Comparison of ENCODE assay signal across 16 cellular contexts in the genomic region with DNA sequence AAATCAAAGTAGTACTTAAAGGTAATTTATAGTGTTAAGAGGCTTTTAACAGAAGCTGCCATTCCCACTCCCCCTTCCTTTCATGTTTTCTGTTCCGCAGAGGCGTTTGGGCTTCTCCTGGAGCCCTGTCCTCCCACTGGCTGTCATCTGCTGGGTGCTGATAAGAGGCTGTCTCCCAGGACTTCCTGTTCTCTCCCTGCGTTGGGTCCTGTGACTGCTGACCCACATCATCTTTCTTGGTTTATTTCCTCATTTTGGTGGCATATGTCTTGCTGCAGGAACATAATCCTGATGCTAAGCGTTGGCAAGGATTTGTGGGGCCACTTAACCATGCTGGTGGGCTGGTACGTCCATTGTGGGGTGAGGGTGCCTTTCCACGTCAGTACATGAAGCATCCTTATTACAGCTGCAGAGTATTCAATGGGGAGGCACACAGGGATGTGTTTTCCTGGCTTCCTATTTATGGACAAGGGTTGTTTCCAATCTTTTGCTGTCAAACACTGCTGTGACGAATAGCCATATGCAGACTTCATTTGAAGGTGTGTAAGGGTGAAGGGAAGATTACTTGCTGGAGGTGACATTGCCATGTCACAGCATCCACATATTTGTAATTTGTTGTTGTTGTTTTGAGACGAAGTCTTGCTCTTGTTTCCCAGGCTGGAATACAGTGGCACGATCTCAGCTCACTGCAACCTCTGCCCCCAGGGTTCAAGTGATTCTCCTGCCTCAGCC. TPM values are rescaled to one million over a fixed set of nuclear protein-coding genes. Genes with fewer than 3 reads are reported as not detected.
DNase-seq lines count a peak whose midpoint lies in the region; ATAC-seq and TF ChIP-seq lines count a peak whose summit lies in the region.
"Had no signal": no experiment of that assay in that cellular context is flagged by ENCODE, and none has a peak within 500 bp of the region (broad histone marks: within the 10 kb centered on the region; RNA-seq: fewer than 3 reads in every experiment).

No MANE protein-coding gene starts in this region.

- H4K5ac ChIP-seq in IMR-90 (ENCODE audit: low read depth, low read length): no peak overlapping the region

- in situ Hi-C loops in IMR-90 (cut with MboI; ENCODE audit: low sequenced_read_pairs): no loop called here

- no peaks in the 10 kb centered on the region for H3K9me3 Mint-ChIP-seq in endodermal cell
- H3K9me3 Mint-ChIP-seq: CD4-positive, alpha-beta memory T cell; naive thymus-derived CD8-positive, alpha-beta T cell had no signal

- H3K18ac ChIP-seq in IMR-90 (ENCODE audit: low read depth, low read length) (no peak overlapping the region), neuronal stem cell (ENCODE audit: low read length) (no peak overlapping the region)

- H3K4me1 Mint-ChIP-seq in endodermal cell: no peaks in the 10 kb centered on the region

- H3K56ac ChIP-seq in IMR-90 (ENCODE audit: extremely low read depth, insufficient read depth, low read length): no peak overlapping the region

- TF ChIP-seq POLR2A in IMR-90 (IDR thresholded peaks at IDR 0.05; ENCODE audit: low read depth, low read length) (no peak), esophagus squamous epithelium (IDR thresholded peaks at IDR 0.05) (peak in 1 of 4 donors; percentile 16)

- ATAC-seq in IMR-90 (ENCODE audit: low read depth): no peak
- ATAC-seq: naive thymus-derived CD8-positive, alpha-beta T cell; Panc1 had no signal

- H2BK120ac ChIP-seq in IMR-90 (ENCODE audit: low read depth, low read length) (no peak overlapping the region), neuronal stem cell (ENCODE audit: low read depth, low read length) (no peak overlapping the region)

- H2BK5ac ChIP-seq in IMR-90 (ENCODE audit: low read depth, low read length, poor library complexity, severe bottlenecking) (no peak overlapping the region), neuronal stem cell (ENCODE audit: low read length) (no peak overlapping the region)

- H2AFZ ChIP-seq in IMR-90 (replicated peaks; ENCODE audit: low read length, poor library complexity) (peak overlapping the region; percentile 18), neuronal stem cell (ENCODE audit: low read length) (no peak overlapping the region)

- no TSS peak for BruUV-seq in IMR-90 (replicated peaks; lab: Mats Ljungman, UMichigan)

- no peak overlapping the region for H3K4me3 Mint-ChIP-seq in endodermal cell
- H3K4me3 Mint-ChIP-seq: CD4-positive, alpha-beta memory T cell had no signal

- TF ChIP-seq RAD21 in IMR-90 (IDR thresholded peaks at IDR 0.05; ENCODE audit: low read length): no peak

- H3K23ac ChIP-seq in IMR-90 (ENCODE audit: low read depth, low read length) (no peak overlapping the region), neuronal stem cell (ENCODE audit: low read depth, low read length, poor library complexity) (no peak overlapping the region)

- no peak overlapping the region for H3K9ac ChIP-seq in IMR-90 (ENCODE audit: low read depth, low read length)
- no peak overlapping the region for H3K9ac ChIP-seq in endodermal cell (ENCODE audit: extremely low read depth, low read length, poor library complexity, severe bottlenecking)
- H3K9ac ChIP-seq in neuronal stem cell (ENCODE audit: low read depth, low read length, poor library complexity): no peak overlapping the region

- H3K4me1 ChIP-seq in IMR-90 (ENCODE audit: control insufficient read depth, insufficient read depth, low read length) (no peaks in the 10 kb centered on the region; the same call in 1 of the 2 replicates), endodermal cell (ENCODE audit: control insufficient read depth, insufficient read depth, low read length) (no peaks in the 10 kb centered on the region), neuronal stem cell (ENCODE audit: control insufficient read depth in 2 of 2, insufficient read depth in 1 of 2, low read depth in 1 of 2, low read length in 2 of 2) (peaks cover 2 to 3% of the 10 kb centered on the region in 2 donors), esophagus squamous epithelium (peaks cover 5 to 18% (median 5%) of the 10 kb centered on the region in 3 donors)

- TF ChIP-seq CTCF in IMR-90 (conservative IDR thresholded peaks at IDR 0.05; ENCODE audit: low read depth, low read length) (no peak), endodermal cell (conservative IDR thresholded peaks at IDR 0.05) (no peak), esophagus squamous epithelium (IDR thresholded peaks at IDR 0.05) (no peak)

- H3K4ac ChIP-seq in IMR-90 (ENCODE audit: low read depth, low read length) (no peak overlapping the region), neuronal stem cell (ENCODE audit: low read length) (no peak overlapping the region)

- WGBS in IMR-90 (ENCODE audit: extremely low coverage in 2 of 2, insufficient read length in 1 of 2), 2 experiments: 60% methylated on average over 2 of the region's 9 CpGs; no CpG with 5 or more reads in 1 of the 2 experiments
- WGBS in endodermal cell (ENCODE audit: insufficient coverage in 1 of 2, insufficient read length in 1 of 2), 2 experiments: 83 to 91% methylated on average over 7 to 9 of the region's 9 CpGs
- no CpG with 5 or more reads among the region's 9 CpGs for WGBS in neuronal stem cell (ENCODE audit: extremely low coverage in 2 of 2, insufficient read length in 2 of 2, insufficient replicate concordance in 1 of 2), 2 donors
- WGBS in esophagus squamous epithelium, 2 donors: 66 to 73% methylated on average over 9 of the region's 9 CpGs

- H3K9me3 ChIP-seq in IMR-90 (ENCODE audit: control insufficient read depth, insufficient read depth, low read length): peaks cover 3% of the 10 kb centered on the region; the same call in 1 of the 2 replicates
- H3K9me3 ChIP-seq in endodermal cell (ENCODE audit: control insufficient read depth, low read length): no peaks in the 10 kb centered on the region
- peaks cover 0 to 3% of the 10 kb centered on the region in 2 donors for H3K9me3 ChIP-seq in neuronal stem cell (replicated peaks in 1 of 2; ENCODE audit: control insufficient read depth in 2 of 2, insufficient read depth in 1 of 2, low read depth in 1 of 2, low read length in 2 of 2)
- no peaks in the 10 kb centered on the region for H3K9me3 ChIP-seq in esophagus squamous epithelium
- H3K9me3 ChIP-seq: heart right ventricle had no signal

- H4K8ac ChIP-seq in IMR-90 (ENCODE audit: low read depth in 2 of 2, low read length in 2 of 2) (no peak overlapping the region), neuronal stem cell (ENCODE audit: low read depth, low read length) (no peak overlapping the region)

- H3K9me1 ChIP-seq in IMR-90 (ENCODE audit: insufficient read depth, low read length): no peaks in the 10 kb centered on the region

- no peak overlapping the region for H4K91ac ChIP-seq in IMR-90 (ENCODE audit: insufficient read depth, low read depth, low read length)
- no peak overlapping the region for H4K91ac ChIP-seq in neuronal stem cell (ENCODE audit: low read depth, low read length, poor library complexity)

- no peak overlapping the region for H3K27ac Mint-ChIP-seq in endodermal cell
- H3K27ac Mint-ChIP-seq: CD4-positive, alpha-beta memory T cell had no signal

- CTCF ChIA-PET in IMR-90 (lab: Yijun Ruan, JAX): no interaction called here

- H2AK9ac ChIP-seq in IMR-90 (replicated peaks; ENCODE audit: low read depth, low read length, poor library complexity): no peak overlapping the region

- POLR2A ChIA-PET in IMR-90 (lab: Charles Lee; ENCODE audit: unreplicated experiment): no interaction called here

- intact Hi-C loops in IMR-90 (cut with micrococcal nuclease) (no loop called here), esophagus squamous epithelium (cut with DNase I) (no loop called here)

- H3K79me1 ChIP-seq in IMR-90 (ENCODE audit: low read depth in 1 of 2, low read length in 2 of 2) (no peaks in the 10 kb centered on the region), neuronal stem cell (ENCODE audit: low read depth, low read length) (no peaks in the 10 kb centered on the region)

- H4K20me1 ChIP-seq in IMR-90 (ENCODE audit: insufficient read depth, low read length): no peaks in the 10 kb centered on the region; the same call in 1 of the 2 replicates

- H2BK12ac ChIP-seq in neuronal stem cell (ENCODE audit: low read length): no peak overlapping the region

- H3K14ac ChIP-seq in IMR-90 (replicated peaks; ENCODE audit: low read depth, low read length) (no peak overlapping the region), neuronal stem cell (ENCODE audit: low read length) (no peak overlapping the region)

- DNase-seq in IMR-90: no peak
- DNase-seq in NOMO-1 (lab: John Stamatoyannopoulos, UW; ENCODE audit: unreplicated experiment in 2 of 2): peak; percentile 21 to 62
- peak; percentile 37 for DNase-seq in endodermal cell
- no peak for DNase-seq in neuronal stem cell (ENCODE audit: low spot score)
- no peak for DNase-seq in NCI-H1436 (lab: John Stamatoyannopoulos, UW)
- DNase-seq in amniotic stem cell (lab: John Stamatoyannopoulos, UW): no peak
- DNase-seq in central memory CD4-positive, alpha-beta T cell: no peak
- DNase-seq in esophagus squamous epithelium (lab: John Stamatoyannopoulos, UW): no peak
- DNase-seq: activated CD4-positive, alpha-beta T cell treated with anti-CD3 and anti-CD28 coated beads, Interleukin-2, amount 50 U/mL, for 1 hour; CD4-positive, alpha-beta memory T cell; naive thymus-derived CD8-positive, alpha-beta T cell; NCI-H1092 treated with DMSO at 0.1 percent for 48 hours; retina had no signal

- H3K36me3 ChIP-seq in IMR-90 (ENCODE audit: control insufficient read depth, insufficient read depth, low read length) (no peaks in the 10 kb centered on the region), endodermal cell (ENCODE audit: control insufficient read depth, insufficient read depth, low read length) (no peaks in the 10 kb centered on the region), neuronal stem cell (replicated peaks in 1 of 2; ENCODE audit: control insufficient read depth in 2 of 2, insufficient read depth in 2 of 2, low read length in 2 of 2) (no peaks in the 10 kb centered on the region), esophagus squamous epithelium (no peaks in the 10 kb centered on the region)
- H3K36me3 ChIP-seq: heart right ventricle had no signal

- H3K4me3 ChIP-seq in IMR-90 (ENCODE audit: insufficient read depth, low read depth, low read length): no peak overlapping the region
- no peak overlapping the region for H3K4me3 ChIP-seq in endodermal cell (ENCODE audit: low read length)
- no peak overlapping the region for H3K4me3 ChIP-seq in neuronal stem cell (ENCODE audit: low read length in 2 of 2)
- H3K4me3 ChIP-seq in esophagus squamous epithelium: no peak overlapping the region
- H3K4me3 ChIP-seq: heart right ventricle, tibial nerve had no signal

- H3K36me3 Mint-ChIP-seq in endodermal cell (ENCODE audit: low read depth): no peaks in the 10 kb centered on the region
- H3K36me3 Mint-ChIP-seq: naive thymus-derived CD8-positive, alpha-beta T cell had no signal

- H3K4me2 ChIP-seq in IMR-90 (ENCODE audit: low read depth, low read length) (no peak overlapping the region), neuronal stem cell (ENCODE audit: insufficient read depth, low read length, poor library complexity, severe bottlenecking) (no peak overlapping the region)

- H2AK5ac ChIP-seq in IMR-90 (ENCODE audit: low read depth, low read length) (no peak overlapping the region), neuronal stem cell (ENCODE audit: low read depth, low read length) (no peak overlapping the region)

- H3K27me3 Mint-ChIP-seq in endodermal cell (ENCODE audit: insufficient read depth): peaks cover 7% of the 10 kb centered on the region

- H2BK15ac ChIP-seq in IMR-90 (ENCODE audit: low read depth, low read length) (no peak overlapping the region), neuronal stem cell (ENCODE audit: low read length) (peak overlapping the region; percentile 31)

- dilution Hi-C loops in IMR-90 (cut with HindIII; ENCODE audit: low sequenced_read_pairs, unreplicated experiment): no loop called here

- H3K27ac ChIP-seq in IMR-90 (ENCODE audit: insufficient read depth, low read length) (no peak overlapping the region), endodermal cell (ENCODE audit: low read depth, low read length) (no peak overlapping the region), neuronal stem cell (replicated peaks; ENCODE audit: low read length) (no peak overlapping the region), esophagus squamous epithelium (peak overlapping the region in 1 of 4 donors; percentile 6)

- H3K27me3 ChIP-seq in IMR-90 (ENCODE audit: control insufficient read depth, insufficient read depth, low read length) (peaks cover 2% of the 10 kb centered on the region; the same call in 1 of the 2 replicates), endodermal cell (ENCODE audit: control insufficient read depth, insufficient read depth, low read length, poor library complexity, severe bottlenecking) (no peaks in the 10 kb centered on the region), neuronal stem cell (ENCODE audit: control insufficient read depth in 3 of 3, insufficient read depth in 3 of 3, low read depth in 1 of 3, low read length in 3 of 3) (no peaks in the 10 kb centered on the region), esophagus squamous epithelium (no peaks in the 10 kb centered on the region)
- H3K27me3 ChIP-seq: tibial nerve had no signal

- H2BK20ac ChIP-seq in IMR-90 (ENCODE audit: low read depth, low read length): no peak overlapping the region

RNA-seq across cellular contexts. Expression of gene RNF130, which starts 22.3 kb away (rescaled TPM):
- total RNA-seq in IMR-90 (2012; rRNA removed): 12.5 and 12.9 TPM in 2 replicates
- polyA plus RNA-seq in IMR-90 (2012; rRNA removed): 18.5 and 21.7 TPM in 2 replicates
- polyA plus RNA-seq in IMR-90 (2012; cell fraction: cytosol; rRNA removed): 13.6 and 14.2 TPM in 2 replicates
- polyA plus RNA-seq in IMR-90 (2012; cell fraction: nucleus; rRNA removed; ENCODE audit: low replicate concordance): 6.1 and 22.1 TPM in 2 replicates
- 10 to 100 TPM; 64.7 to 74.4 TPM for total RNA-seq in endodermal cell
- polyA plus RNA-seq in endodermal cell (2013, experiment 1 of 2): 120 TPM
- polyA plus RNA-seq in endodermal cell (2013, experiment 2 of 2): 106 TPM
- 190 TPM for polyA plus RNA-seq in neuronal stem cell (2013, experiment 1 of 2)
- 194 TPM for polyA plus RNA-seq in neuronal stem cell (2013, experiment 2 of 2)
- 10 to 100 TPM in 3 of 4 donors, 1 to 10 TPM in 1; 9.1 to 54.6 (median 19.1) TPM for total RNA-seq in esophagus squamous epithelium

Comparison
In these comparisons a context has a peak if more than half of its experiments do, and no peak if none do; other contexts are left out.
1. DNase-seq: peak in NOMO-1 (2 of 2) and endodermal cell (single experiment); none in IMR-90 (single experiment), neuronal stem cell (single experiment), NCI-H1436 (single experiment), amniotic stem cell (single experiment), central memory CD4-positive, alpha-beta T cell (single experiment) and esophagus squamous epithelium (single experiment).